ENCODE assay signal across 1 cellular context in the genomic region with DNA sequence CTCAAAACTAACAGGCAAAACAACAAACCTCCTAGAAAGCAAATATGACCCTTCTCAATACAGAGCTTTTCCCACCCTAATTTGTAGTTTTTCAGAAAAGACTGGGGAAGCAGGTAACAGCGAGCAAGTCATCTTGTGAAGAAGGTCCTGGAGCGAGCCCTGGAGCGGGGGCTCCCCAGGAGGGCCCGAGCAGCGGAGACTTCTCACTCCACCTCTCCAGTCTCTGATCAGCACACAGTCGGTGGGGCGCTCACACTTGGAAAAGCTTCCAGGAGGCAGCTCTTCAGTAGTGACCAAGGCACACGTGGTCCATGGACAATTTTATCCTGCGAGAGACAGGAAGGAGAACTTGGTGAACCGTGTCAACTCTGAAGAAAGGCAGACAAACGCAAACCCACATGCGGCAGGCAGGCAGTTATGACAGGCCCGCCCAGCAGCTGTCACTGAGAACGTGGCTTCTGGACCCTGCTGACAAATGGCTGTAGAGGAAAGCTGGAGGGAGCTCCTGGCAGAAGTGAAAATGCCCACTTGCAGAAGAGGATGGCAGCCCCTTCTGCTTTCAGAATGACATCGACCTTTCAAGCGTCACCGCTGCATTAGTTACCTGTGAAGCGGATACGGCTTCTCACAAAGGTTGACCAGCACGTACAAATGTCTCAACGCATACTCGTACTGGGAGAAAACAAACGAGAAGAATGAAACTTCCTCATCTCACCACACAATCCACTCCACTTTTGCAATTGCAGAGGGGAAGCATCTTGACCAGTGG.
TF ChIP-seq lines count a peak whose summit lies in the region.

No MANE protein-coding gene starts in this region.

TF ChIP-seq in GM12878, 131 proteins besides CTCF, POLR2A, EP300 and RAD21 (continued from another document and continues in another):
- TF ChIP-seq E2F4 (IDR thresholded peaks at IDR 0.05; ENCODE audit: low read depth, low read length): 0 out of 2 replicates have a peak, but pooled peaks have one; percentile 20
- peak; percentile 85 for TF ChIP-seq MTA2 (IDR thresholded peaks at IDR 0.05; ENCODE audit: low read depth)
- no peak for TF ChIP-seq SUPT20H (IDR thresholded peaks at IDR 0.05; ENCODE audit: borderline replicate concordance, control insufficient read depth, low read depth, low read length)
- no peak for TF ChIP-seq ZNF217 (IDR thresholded peaks at IDR 0.05)
- peak; percentile 60; the same call in 1 of the 2 replicates for TF ChIP-seq EED (IDR thresholded peaks at IDR 0.05; ENCODE audit: low read depth)
- peak; percentile 38 for TF ChIP-seq JUNB (IDR thresholded peaks at IDR 0.05)
- no peak for TF ChIP-seq REST (IDR thresholded peaks at IDR 0.05; ENCODE audit: low read depth, low read length)
- TF ChIP-seq, protein P1, sequence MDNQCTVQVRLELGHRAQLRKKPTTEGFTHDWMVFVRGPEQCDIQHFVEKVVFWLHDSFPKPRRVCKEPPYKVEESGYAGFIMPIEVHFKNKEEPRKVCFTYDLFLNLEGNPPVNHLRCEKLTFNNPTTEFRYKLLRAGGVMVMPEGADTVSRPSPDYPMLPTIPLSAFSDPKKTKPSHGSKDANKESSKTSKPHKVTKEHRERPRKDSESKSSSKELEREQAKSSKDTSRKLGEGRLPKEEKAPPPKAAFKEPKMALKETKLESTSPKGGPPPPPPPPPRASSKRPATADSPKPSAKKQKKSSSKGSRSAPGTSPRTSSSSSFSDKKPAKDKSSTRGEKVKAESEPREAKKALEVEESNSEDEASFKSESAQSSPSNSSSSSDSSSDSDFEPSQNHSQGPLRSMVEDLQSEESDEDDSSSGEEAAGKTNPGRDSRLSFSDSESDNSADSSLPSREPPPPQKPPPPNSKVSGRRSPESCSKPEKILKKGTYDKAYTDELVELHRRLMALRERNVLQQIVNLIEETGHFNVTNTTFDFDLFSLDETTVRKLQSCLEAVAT (IDR thresholded peaks at IDR 0.05): 0 out of 2 replicates have a peak, but pooled peaks have one; percentile 52
- no peak for TF ChIP-seq STAT3 (IDR thresholded peaks at IDR 0.05; ENCODE audit: low read depth, low read length)
- no peak for TF ChIP-seq TAF1 (IDR thresholded peaks at IDR 0.05; ENCODE audit: borderline replicate concordance, low read depth, low read length)
- TF ChIP-seq POU2F2 (IDR thresholded peaks at IDR 0.05; ENCODE audit: borderline replicate concordance, low read depth, low read length): peak; percentile 11; the same call in 1 of the 3 replicates
- no peak for TF ChIP-seq POLR2AphosphoS5 (IDR thresholded peaks at IDR 0.05; ENCODE audit: low read length)
- TF ChIP-seq POLR2AphosphoS2 (IDR thresholded peaks at IDR 0.05; ENCODE audit: low read depth, low read length): no peak
- TF ChIP-seq RBBP5 (conservative IDR thresholded peaks at IDR 0.05): no peak
- TF ChIP-seq ZNF687 (IDR thresholded peaks at IDR 0.05): peak; percentile 93
- peak; percentile 72; the same call in 1 of the 2 replicates for TF ChIP-seq PAX5 (IDR thresholded peaks at IDR 0.05; ENCODE audit: borderline replicate concordance, low read depth, low read length)
- TF ChIP-seq SREBF1 (IDR thresholded peaks at IDR 0.05; ENCODE audit: low read length): no peak
- TF ChIP-seq BRCA1 (IDR thresholded peaks at IDR 0.05; ENCODE audit: low read depth, low read length): no peak
- TF ChIP-seq STAT1 (conservative IDR thresholded peaks at IDR 0.05): no peak
- no peak for TF ChIP-seq USF1 (IDR thresholded peaks at IDR 0.05; ENCODE audit: borderline replicate concordance, extremely low read length, insufficient read depth, low read depth, low read length)
- 0 out of 2 replicates have a peak, but pooled peaks have one; percentile 23 for TF ChIP-seq ZNF622 (IDR thresholded peaks at IDR 0.05)
- peak; percentile 52 for TF ChIP-seq NR2F1 (conservative IDR thresholded peaks at IDR 0.05)
- no peak for TF ChIP-seq MYC (IDR thresholded peaks at IDR 0.05; ENCODE audit: insufficient read depth, insufficient read length, insufficient replicate concordance, low read length, severe bottlenecking)
- no peak for TF ChIP-seq CBX3 (IDR thresholded peaks at IDR 0.05; ENCODE audit: borderline replicate concordance, low read depth)
- TF ChIP-seq HDAC2 (IDR thresholded peaks at IDR 0.05): no peak
- TF ChIP-seq PRDM15 (CRISPR knock-in tag; IDR thresholded peaks at IDR 0.05): no peak
- TF ChIP-seq EZH2 (IDR thresholded peaks at IDR 0.05; ENCODE audit: borderline replicate concordance, control insufficient read depth, low read depth, low read length): no peak
- TF ChIP-seq IKZF1 (conservative IDR thresholded peaks at IDR 0.05): peak; percentile 87
- peak; percentile 85 for TF ChIP-seq NBN (IDR thresholded peaks at IDR 0.05)
- TF ChIP-seq IRF4 (IDR thresholded peaks at IDR 0.05; ENCODE audit: low read depth, low read length): peak; percentile 72
- peak; percentile 67; the same call in 1 of the 2 replicates for TF ChIP-seq MAX (IDR thresholded peaks at IDR 0.05; ENCODE audit: low read depth, low read length)
- TF ChIP-seq ZNF384 (IDR thresholded peaks at IDR 0.05; ENCODE audit: borderline replicate concordance, low read depth, low read length): no peak
- TF ChIP-seq GABPA (IDR thresholded peaks at IDR 0.05; ENCODE audit: low read depth): no peak
- TF ChIP-seq PAX8 (IDR thresholded peaks at IDR 0.05): no peak
- TF ChIP-seq DPF2 (IDR thresholded peaks at IDR 0.05): peak; percentile 93
- TF ChIP-seq MXI1 (IDR thresholded peaks at IDR 0.05; ENCODE audit: low read depth, low read length): peak; percentile 87
- TF ChIP-seq FOS (IDR thresholded peaks at IDR 0.05; ENCODE audit: borderline replicate concordance, extremely low read depth, insufficient read length): no peak
- no peak for TF ChIP-seq ELK1 (IDR thresholded peaks at IDR 0.05; ENCODE audit: low read depth, low read length)
- TF ChIP-seq BCL3 (IDR thresholded peaks at IDR 0.05; ENCODE audit: borderline replicate concordance, insufficient read depth, low read depth, low read length, poor library complexity, severe bottlenecking): no peak
- TF ChIP-seq RAD51 (IDR thresholded peaks at IDR 0.05): peak; percentile 58; the same call in 1 of the 2 replicates
- no peak for TF ChIP-seq FOXM1 (IDR thresholded peaks at IDR 0.05; ENCODE audit: low read depth, low read length)
